In the genomic region with DNA sequence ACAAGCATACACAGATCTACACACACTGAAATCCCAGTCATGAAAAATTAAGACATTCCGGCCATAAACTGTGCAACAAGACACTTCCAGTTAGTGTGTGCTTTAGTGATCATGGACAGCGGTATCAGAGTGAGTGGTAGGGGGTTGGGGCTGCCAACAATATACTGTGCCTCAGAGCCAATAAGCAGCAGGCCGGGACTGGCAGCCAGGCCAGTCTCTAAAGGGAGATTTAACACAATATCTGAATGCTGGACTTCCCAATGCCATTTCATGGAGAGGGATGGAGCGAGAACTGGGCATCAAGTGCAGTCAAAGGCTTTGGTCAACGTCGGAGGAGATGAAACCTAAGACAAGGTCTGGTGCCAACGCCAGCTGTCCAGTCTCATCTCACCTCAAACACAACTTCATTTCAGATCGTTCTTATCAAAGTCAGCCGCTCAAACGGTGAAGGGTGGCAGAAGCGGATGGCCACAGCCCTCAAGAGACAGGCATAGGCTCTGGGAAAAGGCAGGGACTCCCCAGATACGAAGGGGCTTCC, we compare ENCODE assay signal across 8 cellular contexts. TPM values are rescaled to one million over a fixed set of nuclear protein-coding genes. Genes with fewer than 3 reads are reported as not detected.
DNase-seq lines count a peak whose midpoint lies in the region; ATAC-seq lines count a peak whose summit lies in the region.

No MANE protein-coding gene starts in this region.

- peaks cover 43% of the 10 kb centered on the region for H3K4me1 Mint-ChIP-seq in T-helper 1 cell treated with Interleukin-12 subunit alpha and Interleukin-12 subunit beta and Interleukin-4 antibody, amounts not matched to agents 30 μg/mL and 1 μg/mL, for 36 hours (ENCODE audit: low read depth)
- H3K4me1 Mint-ChIP-seq in central memory CD8-positive, alpha-beta T cell = peaks cover 49% of the 10 kb centered on the region
- peaks cover 68% of the 10 kb centered on the region for H3K4me1 Mint-ChIP-seq in stimulated activated memory B cell treated with anti-CD40 and anti-IgM and Interleukin-4, amounts not matched to agents 10 μg/mL and 1 μg/mL and 100 μg/mL, for 72 hours

- no peak for ATAC-seq in central memory CD8-positive, alpha-beta T cell (replicated peaks; ENCODE audit: extremely low read depth, poor library complexity, severe bottlenecking)
- ATAC-seq in stimulated activated memory B cell treated with anti-CD40 and anti-IgM and Interleukin-4, amounts not matched to agents 10 μg/mL and 1 μg/mL and 100 μg/mL, for 72 hours = no peak
- ATAC-seq in GM18511 (IDR thresholded peaks at IDR 0.05; ENCODE audit: unreplicated experiment) = no peak

- H3K27me3 Mint-ChIP-seq in T-helper 1 cell treated with Interleukin-12 subunit alpha and Interleukin-12 subunit beta and Interleukin-4 antibody, amounts not matched to agents 30 μg/mL and 1 μg/mL, for 36 hours (ENCODE audit: low read depth) = no peaks in the 10 kb centered on the region
- H3K27me3 Mint-ChIP-seq in central memory CD8-positive, alpha-beta T cell = no peaks in the 10 kb centered on the region
- no peaks in the 10 kb centered on the region for H3K27me3 Mint-ChIP-seq in stimulated activated memory B cell treated with anti-CD40 and anti-IgM and Interleukin-4, amounts not matched to agents 10 μg/mL and 1 μg/mL and 100 μg/mL, for 72 hours

- peak; percentile 34 for DNase-seq in COR-L47 (lab: John Stamatoyannopoulos, UW)
- peak; percentile 37 for DNase-seq in HT1080 (ENCODE audit: low read depth)
- DNase-seq in central memory CD8-positive, alpha-beta T cell (ENCODE audit: low spot score in 2 of 2) = no peak
- peak; percentile 67 for DNase-seq in left kidney (ENCODE audit: low read depth, low spot score)
- DNase-seq in amniotic stem cell (lab: John Stamatoyannopoulos, UW) = no peak

- no peaks in the 10 kb centered on the region for H3K9me3 Mint-ChIP-seq in T-helper 1 cell treated with Interleukin-12 subunit alpha and Interleukin-12 subunit beta and Interleukin-4 antibody, amounts not matched to agents 30 μg/mL and 1 μg/mL, for 36 hours
- H3K9me3 Mint-ChIP-seq in central memory CD8-positive, alpha-beta T cell = no peaks in the 10 kb centered on the region
- H3K9me3 Mint-ChIP-seq in stimulated activated memory B cell treated with anti-CD40 and anti-IgM and Interleukin-4, amounts not matched to agents 10 μg/mL and 1 μg/mL and 100 μg/mL, for 72 hours = no peaks in the 10 kb centered on the region

- no peaks in the 10 kb centered on the region for H3K36me3 Mint-ChIP-seq in T-helper 1 cell treated with Interleukin-12 subunit alpha and Interleukin-12 subunit beta and Interleukin-4 antibody, amounts not matched to agents 30 μg/mL and 1 μg/mL, for 36 hours (ENCODE audit: low read depth)
- H3K36me3 Mint-ChIP-seq in central memory CD8-positive, alpha-beta T cell (ENCODE audit: insufficient read depth) = peaks cover 17% of the 10 kb centered on the region
- H3K36me3 Mint-ChIP-seq in stimulated activated memory B cell treated with anti-CD40 and anti-IgM and Interleukin-4, amounts not matched to agents 10 μg/mL and 1 μg/mL and 100 μg/mL, for 72 hours = no peaks in the 10 kb centered on the region

- peak overlapping the region; percentile 98 for H3K27ac Mint-ChIP-seq in T-helper 1 cell treated with Interleukin-12 subunit alpha and Interleukin-12 subunit beta and Interleukin-4 antibody, amounts not matched to agents 30 μg/mL and 1 μg/mL, for 36 hours
- peak overlapping the region; percentile 97 for H3K27ac Mint-ChIP-seq in central memory CD8-positive, alpha-beta T cell (ENCODE audit: low read depth)
- H3K27ac Mint-ChIP-seq in stimulated activated memory B cell treated with anti-CD40 and anti-IgM and Interleukin-4, amounts not matched to agents 10 μg/mL and 1 μg/mL and 100 μg/mL, for 72 hours = peak overlapping the region; percentile 97

- peak overlapping the region; percentile 95 for H3K4me3 Mint-ChIP-seq in T-helper 1 cell treated with Interleukin-12 subunit alpha and Interleukin-12 subunit beta and Interleukin-4 antibody, amounts not matched to agents 30 μg/mL and 1 μg/mL, for 36 hours
- H3K4me3 Mint-ChIP-seq in central memory CD8-positive, alpha-beta T cell = peak overlapping the region; percentile 92
- H3K4me3 Mint-ChIP-seq in stimulated activated memory B cell treated with anti-CD40 and anti-IgM and Interleukin-4, amounts not matched to agents 10 μg/mL and 1 μg/mL and 100 μg/mL, for 72 hours = peak overlapping the region; percentile 98

RNA-seq across cellular contexts. Expression of a gene that starts 1.0 kb away (rescaled TPM):
- 31.7 and 34.4 TPM in 2 replicates for total RNA-seq in HT1080 (2014; rRNA removed; shearing (Covaris generic))
- polyA plus RNA-seq in HT1080 (2015; cell fraction: cytosol; rRNA removed) = 19.8 and 26.1 TPM in 2 replicates
- 20.5 and 23.5 TPM in 2 replicates for polyA plus RNA-seq in HT1080 (2015; cell fraction: nucleus; rRNA removed)

RNA-seq across cellular contexts. Expression of a gene that starts 31.3 kb away (rescaled TPM):
- total RNA-seq in HT1080 (2014; rRNA removed; shearing (Covaris generic)) = not detected in 2 replicates
- not detected in 2 replicates for polyA plus RNA-seq in HT1080 (2015; cell fraction: cytosol; rRNA removed)
- polyA plus RNA-seq in HT1080 (2015; cell fraction: nucleus; rRNA removed) = not detected in 2 replicates

Comparison
In these comparisons a context has a peak if more than half of its experiments do, and no peak if none do; other contexts are left out.
1. DNase-seq: peak in COR-L47 (single experiment), HT1080 (single experiment) and left kidney (single experiment); none in central memory CD8-positive, alpha-beta T cell (0 of 2) and amniotic stem cell (single experiment).
2. Peak in every context shown above with its lines, with median percentiles within 50 percentile points of each other: H3K27ac Mint-ChIP-seq and H3K4me3 Mint-ChIP-seq.